Comparison of ENCODE assay signal across 24 cellular contexts in the genomic region with DNA sequence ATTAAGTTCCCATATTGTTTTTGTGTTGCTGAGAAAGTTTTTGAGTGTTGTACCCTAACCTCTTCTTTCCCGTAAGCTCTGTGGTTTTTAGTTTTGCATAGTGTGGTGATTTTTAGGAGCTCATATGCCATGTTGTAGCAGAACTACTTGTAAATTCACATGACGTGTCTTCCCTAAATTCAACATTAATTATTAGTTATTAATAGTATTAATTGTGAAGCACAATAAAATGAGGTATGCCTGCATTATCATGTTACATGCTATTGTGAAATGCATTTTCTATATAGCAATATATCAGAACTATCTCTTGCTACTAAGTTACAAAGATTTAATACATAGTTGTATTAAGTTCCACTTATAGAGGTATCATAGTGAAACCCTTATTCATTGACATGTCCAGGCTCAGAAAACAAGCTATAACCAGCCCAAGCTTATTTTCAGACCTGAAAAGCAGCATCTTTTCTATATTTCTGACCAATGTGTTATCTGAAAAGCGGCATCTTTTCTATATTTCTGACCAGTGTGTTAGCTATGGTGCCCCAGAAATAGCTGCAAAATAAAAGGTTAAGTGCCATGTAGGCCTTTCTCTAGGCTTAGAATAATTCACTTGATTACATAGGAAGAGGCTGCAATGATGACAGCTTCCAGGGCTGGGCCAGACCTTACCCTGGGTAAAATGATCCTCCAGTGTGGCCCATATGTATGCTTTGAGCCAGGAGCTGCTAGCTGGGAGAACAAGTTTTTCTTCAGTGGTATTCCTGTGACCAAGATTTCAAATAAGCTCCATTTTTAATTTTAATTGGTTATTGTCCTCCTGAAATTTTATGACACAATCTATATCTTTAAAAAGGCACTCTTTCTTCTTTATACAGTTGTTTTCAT. TPM values are rescaled to one million over a fixed set of nuclear protein-coding genes. Genes with fewer than 3 reads are reported as not detected.
A peak's percentile ranks its signal among the peaks of the same experiment; 100 is the strongest.
DNase-seq lines count a peak whose midpoint lies in the region; ATAC-seq and TF ChIP-seq lines count a peak whose summit lies in the region.
"Had no signal": no experiment of that assay in that cellular context is flagged by ENCODE, and none has a peak within 500 bp of the region (broad histone marks: within the 10 kb centered on the region; RNA-seq: fewer than 3 reads in every experiment).

No MANE protein-coding gene starts in this region.

- H3K4me3 ChIP-seq in ascending aorta = no peak overlapping the region
- no peak overlapping the region for H3K4me3 ChIP-seq in liver (ENCODE audit: low read depth in 1 of 3, low read length in 3 of 3)
- H3K4me3 ChIP-seq: adrenal gland, psoas muscle, SK-N-MC had no signal

- H3K27me3 Mint-ChIP-seq in type B pancreatic cell (no peaks in the 10 kb centered on the region), endothelial cell (ENCODE audit: unreplicated experiment) (peaks cover 2% of the 10 kb centered on the region)
- H3K27me3 Mint-ChIP-seq in activated T-cell treated with anti-CD3 and anti-CD28 coated beads, Interleukin-2, amount 50 U/mL, for 72 hours (ENCODE audit: low read depth) = peaks cover 5% of the 10 kb centered on the region

- DNase-seq in NCI-H2227 (lab: John Stamatoyannopoulos, UW; ENCODE audit: unreplicated experiment) = peak; percentile 15
- no peak for DNase-seq in NCI-H2227 treated with DMSO at 0.1 percent for 48 hours (lab: John Stamatoyannopoulos, UW)
- DNase-seq in ascending aorta (ENCODE audit: low spot score in 2 of 2) = no peak
- DNase-seq in type B pancreatic cell (ENCODE audit: extremely low spot score, unreplicated experiment) = no peak
- no peak for DNase-seq in activated T-cell treated with anti-CD3 and anti-CD28 coated beads, Interleukin-2, amount 50 U/mL, for 72 hours
- DNase-seq in endothelial cell (ENCODE audit: low spot score) = no peak
- no peak for DNase-seq in left colon
- DNase-seq: activated CD4-positive, alpha-beta T cell treated with anti-CD3 and anti-CD28 coated beads for 48 hours; activated gamma-delta T cell; adrenal gland; DMS153; effector CD4-positive, alpha-beta T cell; IMR-90; islet precursor cell; NCI-H187; NCI-H524; nephron progenitor cell; OCI-M1; psoas muscle; small intestine; stimulated activated CD8-positive, alpha-beta memory T cell treated with anti-CD3 and anti-CD28 coated beads, Interleukin-4, amount 100 ng/mL, for 48 hours had no signal

- peak overlapping the region; percentile 52 to 78 for H3K9ac ChIP-seq in liver (ENCODE audit: low read depth in 1 of 2, low read length in 2 of 2)

- intact Hi-C loops in ascending aorta (cut with DNase I) = no loop called here
- intact Hi-C loops in left colon (cut with DNase I, micrococcal nuclease) = no loop called here

- H3K27ac ChIP-seq in ascending aorta = peak overlapping the region; percentile 37 to 46
- peak overlapping the region; percentile 88 to 92 for H3K27ac ChIP-seq in liver (ENCODE audit: low read depth in 1 of 2, low read length in 2 of 2)
- H3K27ac ChIP-seq: adrenal gland, SK-N-MC had no signal

- H3K4me3 Mint-ChIP-seq in type B pancreatic cell (peak overlapping the region; percentile 3), endothelial cell (ENCODE audit: unreplicated experiment) (no peak overlapping the region)
- no peak overlapping the region for H3K4me3 Mint-ChIP-seq in activated T-cell treated with anti-CD3 and anti-CD28 coated beads, Interleukin-2, amount 50 U/mL, for 72 hours
- H3K4me3 Mint-ChIP-seq: central memory CD8-positive, alpha-beta T cell; nephron progenitor cell had no signal

- WGBS in liver = 83% methylated on average over 3 of the region's 3 CpGs

- H3K9me3 ChIP-seq in ascending aorta (no peaks in the 10 kb centered on the region), liver (ENCODE audit: control insufficient read depth in 4 of 4, low read length in 3 of 4) (no peaks in the 10 kb centered on the region)
- H3K9me3 ChIP-seq: adrenal gland, psoas muscle had no signal

- no peak for ATAC-seq in activated T-cell treated with anti-CD3 and anti-CD28 coated beads, Interleukin-2, amount 50 U/mL, for 72 hours (replicated peaks in 1 of 2)
- ATAC-seq in left colon = no peak

- H3K27ac Mint-ChIP-seq in type B pancreatic cell (peak overlapping the region; percentile 62), endothelial cell (ENCODE audit: unreplicated experiment) (no peak overlapping the region)
- no peak overlapping the region for H3K27ac Mint-ChIP-seq in activated T-cell treated with anti-CD3 and anti-CD28 coated beads, Interleukin-2, amount 50 U/mL, for 72 hours
- H3K27ac Mint-ChIP-seq: nephron progenitor cell had no signal

- H3K4me1 Mint-ChIP-seq in type B pancreatic cell (ENCODE audit: unreplicated experiment) (peaks cover 23% of the 10 kb centered on the region), endothelial cell (ENCODE audit: unreplicated experiment) (peaks cover 35% of the 10 kb centered on the region)
- H3K4me1 Mint-ChIP-seq in activated T-cell treated with anti-CD3 and anti-CD28 coated beads, Interleukin-2, amount 50 U/mL, for 72 hours (ENCODE audit: low read depth) = peaks cover 22% of the 10 kb centered on the region
- H3K4me1 Mint-ChIP-seq: central memory CD8-positive, alpha-beta T cell had no signal

- H3K36me3 ChIP-seq in ascending aorta (peaks cover 0 to 4% of the 10 kb centered on the region in 2 donors), liver (ENCODE audit: control insufficient read depth in 4 of 4, insufficient read depth in 3 of 4, low read depth in 1 of 4, low read length in 3 of 4) (peaks cover 0 to 3% (median 0%) of the 10 kb centered on the region in 4 donors)
- H3K36me3 ChIP-seq: adrenal gland had no signal

- H3K36me3 Mint-ChIP-seq in type B pancreatic cell (no peaks in the 10 kb centered on the region), endothelial cell (ENCODE audit: low read depth, unreplicated experiment) (peaks cover 12% of the 10 kb centered on the region)
- peaks cover 0 to 3% of the 10 kb centered on the region in 2 donors for H3K36me3 Mint-ChIP-seq in activated T-cell treated with anti-CD3 and anti-CD28 coated beads, Interleukin-2, amount 50 U/mL, for 72 hours (ENCODE audit: insufficient read depth in 2 of 2)

- no peak for TF ChIP-seq CTCF in ascending aorta (IDR thresholded peaks at IDR 0.05)
- TF ChIP-seq CTCF in liver (IDR thresholded peaks at IDR 0.05; ENCODE audit: low read depth, low read length, missing input control) = no peak
- no peak for TF ChIP-seq CTCF in type B pancreatic cell (conservative IDR thresholded peaks at IDR 0.05)
- no peak for TF ChIP-seq CTCF in endothelial cell (IDR thresholded peaks at IDR 0.05; ENCODE audit: unreplicated experiment)

- no peaks in the 10 kb centered on the region for H3K27me3 ChIP-seq in ascending aorta
- H3K27me3 ChIP-seq in liver (ENCODE audit: control insufficient read depth in 4 of 4, insufficient read depth in 4 of 4, low read length in 3 of 4) = no peaks in the 10 kb centered on the region
- H3K27me3 ChIP-seq: adrenal gland had no signal

- H3K4me1 ChIP-seq in ascending aorta (peaks cover 15 to 54% of the 10 kb centered on the region in 2 donors), liver (ENCODE audit: control insufficient read depth in 4 of 4, insufficient read depth in 4 of 4, low read length in 3 of 4) (peaks cover 14 to 96% (median 57%) of the 10 kb centered on the region in 4 donors)

- no peak for TF ChIP-seq RAD21 in liver (IDR thresholded peaks at IDR 0.05)

- H3K9me3 Mint-ChIP-seq in type B pancreatic cell (no peaks in the 10 kb centered on the region), endothelial cell (ENCODE audit: unreplicated experiment) (no peaks in the 10 kb centered on the region)
- H3K9me3 Mint-ChIP-seq in activated T-cell treated with anti-CD3 and anti-CD28 coated beads, Interleukin-2, amount 50 U/mL, for 72 hours = no peaks in the 10 kb centered on the region
- H3K9me3 Mint-ChIP-seq: central memory CD8-positive, alpha-beta T cell; nephron progenitor cell had no signal

TF ChIP-seq in liver, 16 proteins besides CTCF, POLR2A, EP300 and RAD21 (continues in another document):
- TF ChIP-seq TAF1 (conservative IDR thresholded peaks at IDR 0.05) (no peak), RXRA (IDR thresholded peaks at IDR 0.05) (no peak)
- TF ChIP-seq, protein P1, sequence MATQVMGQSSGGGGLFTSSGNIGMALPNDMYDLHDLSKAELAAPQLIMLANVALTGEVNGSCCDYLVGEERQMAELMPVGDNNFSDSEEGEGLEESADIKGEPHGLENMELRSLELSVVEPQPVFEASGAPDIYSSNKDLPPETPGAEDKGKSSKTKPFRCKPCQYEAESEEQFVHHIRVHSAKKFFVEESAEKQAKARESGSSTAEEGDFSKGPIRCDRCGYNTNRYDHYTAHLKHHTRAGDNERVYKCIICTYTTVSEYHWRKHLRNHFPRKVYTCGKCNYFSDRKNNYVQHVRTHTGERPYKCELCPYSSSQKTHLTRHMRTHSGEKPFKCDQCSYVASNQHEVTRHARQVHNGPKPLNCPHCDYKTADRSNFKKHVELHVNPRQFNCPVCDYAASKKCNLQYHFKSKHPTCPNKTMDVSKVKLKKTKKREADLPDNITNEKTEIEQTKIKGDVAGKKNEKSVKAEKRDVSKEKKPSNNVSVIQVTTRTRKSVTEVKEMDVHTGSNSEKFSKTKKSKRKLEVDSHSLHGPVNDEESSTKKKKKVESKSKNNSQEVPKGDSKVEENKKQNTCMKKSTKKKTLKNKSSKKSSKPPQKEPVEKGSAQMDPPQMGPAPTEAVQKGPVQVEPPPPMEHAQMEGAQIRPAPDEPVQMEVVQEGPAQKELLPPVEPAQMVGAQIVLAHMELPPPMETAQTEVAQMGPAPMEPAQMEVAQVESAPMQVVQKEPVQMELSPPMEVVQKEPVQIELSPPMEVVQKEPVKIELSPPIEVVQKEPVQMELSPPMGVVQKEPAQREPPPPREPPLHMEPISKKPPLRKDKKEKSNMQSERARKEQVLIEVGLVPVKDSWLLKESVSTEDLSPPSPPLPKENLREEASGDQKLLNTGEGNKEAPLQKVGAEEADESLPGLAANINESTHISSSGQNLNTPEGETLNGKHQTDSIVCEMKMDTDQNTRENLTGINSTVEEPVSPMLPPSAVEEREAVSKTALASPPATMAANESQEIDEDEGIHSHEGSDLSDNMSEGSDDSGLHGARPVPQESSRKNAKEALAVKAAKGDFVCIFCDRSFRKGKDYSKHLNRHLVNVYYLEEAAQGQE (IDR thresholded peaks at IDR 0.05) = no peak

RNA-seq across cellular contexts. Expression of gene EPAS1, which starts 21.6 kb away (rescaled TPM):
- total RNA-seq in ascending aorta = 1,738 TPM
- total RNA-seq in liver = 100 to 1,000 TPM in 1 of 2 donors, 10 to 100 TPM in 1; 51.5 to 193 TPM
- 10 to 100 TPM; 26.2 to 70.7 TPM for polyA plus RNA-seq in liver
- 59.8 and 362 TPM in 2 replicates for total RNA-seq in type B pancreatic cell (ENCODE audit: low replicate concordance)
- total RNA-seq in activated T-cell treated with anti-CD3 and anti-CD28 coated beads, Interleukin-2, amount 50 U/mL, for 72 hours = 100 to 1,000 TPM in 1 of 2 donors, 10 to 100 TPM in 1; 50.8 to 219 TPM
- 280 TPM for total RNA-seq in endothelial cell (ENCODE audit: unreplicated experiment)
- 100 to 1,000 TPM; 155 to 226 TPM for total RNA-seq in left colon
